In the genomic region with DNA sequence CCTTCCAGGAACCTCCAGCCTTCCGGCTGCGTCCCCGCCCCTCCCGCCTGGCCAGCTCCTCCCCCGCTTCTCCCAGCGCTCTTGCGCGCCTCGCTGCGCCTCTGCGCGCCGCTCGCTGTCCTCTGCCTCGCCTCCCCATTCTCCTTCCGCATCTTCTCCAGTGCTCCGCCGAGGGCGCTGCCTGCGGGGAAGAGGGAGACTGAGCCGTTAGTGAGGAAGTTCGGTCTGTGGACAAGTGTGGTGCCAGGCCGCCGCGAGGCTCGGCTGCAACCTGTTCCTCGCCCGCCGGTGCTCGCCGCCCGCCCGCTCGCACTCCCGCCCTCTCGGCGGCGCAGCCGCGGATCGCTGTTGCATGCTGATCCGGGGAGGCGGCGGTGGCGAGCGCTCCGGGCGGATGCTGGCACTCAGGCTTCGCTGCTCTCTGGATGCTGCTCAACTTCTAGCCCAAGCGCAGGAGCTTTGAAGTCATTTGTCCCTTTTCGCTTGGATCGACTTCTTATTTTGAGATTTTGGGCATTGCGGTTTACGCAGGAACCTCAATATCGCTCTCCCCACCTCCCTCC, we compare ENCODE assay signal across 8 cellular contexts. TPM values are rescaled to one million over a fixed set of nuclear protein-coding genes. Genes with fewer than 3 reads are reported as not detected.
DNase-seq lines count a peak whose midpoint lies in the region; ATAC-seq, FAIRE-seq and TF ChIP-seq lines count a peak whose summit lies in the region.

No MANE protein-coding gene starts in this region.

- ATAC-seq in right lobe of liver (peak; percentile 31 to 50 (median 40)), HepG2 (no peak), HG03159 (IDR thresholded peaks at IDR 0.05; ENCODE audit: unreplicated experiment) (peak; percentile 64), heart right ventricle (peak in 2 of 8 donors; percentile 24 to 29)
- ATAC-seq in activated CD8-positive, alpha-beta T cell treated with anti-CD3 and anti-CD28 coated beads, Interleukin-2, amount 10 ng/mL, durations not matched to agents 7 days and 5 days: peak; percentile 52

- H3K4me1 Mint-ChIP-seq in activated CD8-positive, alpha-beta T cell treated with anti-CD3 and anti-CD28 coated beads, Interleukin-2, amount 10 ng/mL, durations not matched to agents 7 days and 5 days (ENCODE audit: low read depth): peaks cover 9% of the 10 kb centered on the region

- no peak overlapping the region for H3K27ac Mint-ChIP-seq in activated CD8-positive, alpha-beta T cell treated with anti-CD3 and anti-CD28 coated beads, Interleukin-2, amount 10 ng/mL, durations not matched to agents 7 days and 5 days

- DNase-seq in right lobe of liver (peak in 2 of 3 donors; percentile 47 to 66), HepG2 (ENCODE audit: low spot score) (no peak), heart right ventricle (peak in 1 of 2 donors; percentile 20), retina (peak; percentile 89), activated gamma-delta T cell treated with Interleukin-2 at 50 U/mL for 16 hours (no peak), activated gamma-delta T cell (lab: John Stamatoyannopoulos, UW) (no peak)
- peak; percentile 55 for DNase-seq in activated CD8-positive, alpha-beta T cell treated with anti-CD3 and anti-CD28 coated beads, Interleukin-2, amount 10 ng/mL, durations not matched to agents 7 days and 5 days

- H4K20me1 ChIP-seq in HepG2 (ENCODE audit: insufficient read depth, low read length): no peaks in the 10 kb centered on the region

- H3K9me3 Mint-ChIP-seq in activated CD8-positive, alpha-beta T cell treated with anti-CD3 and anti-CD28 coated beads, Interleukin-2, amount 10 ng/mL, durations not matched to agents 7 days and 5 days (ENCODE audit: insufficient read depth): no peaks in the 10 kb centered on the region

- H3K9ac ChIP-seq in HepG2 (ENCODE audit: insufficient read depth, low read depth, low read length): no peak overlapping the region

- no peaks in the 10 kb centered on the region for H3K36me3 ChIP-seq in right lobe of liver
- no peaks in the 10 kb centered on the region for H3K36me3 ChIP-seq in HepG2 (replicated peaks in 1 of 2; ENCODE audit: control insufficient read depth in 1 of 2, insufficient read depth in 2 of 2, low read length in 2 of 2)
- H3K36me3 ChIP-seq in heart right ventricle: no peaks in the 10 kb centered on the region

- no peak for TF ChIP-seq RAD21 in HepG2 (CRISPR knock-in tag; IDR thresholded peaks at IDR 0.05)

- no peak overlapping the region for H3K27ac ChIP-seq in right lobe of liver
- H3K27ac ChIP-seq in HepG2 (ENCODE audit: extremely low read length, insufficient read depth, low read length): no peak overlapping the region
- no peak overlapping the region for H3K27ac ChIP-seq in heart right ventricle

- H2AFZ ChIP-seq in HepG2 (ENCODE audit: low read length): no peak overlapping the region

- FAIRE-seq in HepG2 (lab: Jason Lieb, UNC): no peak

- peaks cover 5 to 14% of the 10 kb centered on the region in 2 donors for H3K27me3 ChIP-seq in right lobe of liver
- H3K27me3 ChIP-seq in HepG2 (ENCODE audit: control insufficient read depth in 1 of 2, insufficient read depth in 2 of 2, low read length in 2 of 2): peaks cover 3 to 53% of the 10 kb centered on the region in 2 experiments; a peak in 3 of 5 replicates
- H3K27me3 ChIP-seq in heart right ventricle: peaks cover 39 to 99% (median 90%) of the 10 kb centered on the region in 7 donors

- TF ChIP-seq CTCF in right lobe of liver (IDR thresholded peaks at IDR 0.05) (no peak), HepG2 (CRISPR knock-in tag; IDR thresholded peaks at IDR 0.05) (no peak), heart right ventricle (IDR thresholded peaks at IDR 0.05) (no peak)

- no peaks in the 10 kb centered on the region for H3K4me1 ChIP-seq in right lobe of liver
- H3K4me1 ChIP-seq in HepG2 (ENCODE audit: insufficient read depth, low read length): no peaks in the 10 kb centered on the region
- peaks cover 3 to 19% (median 14%) of the 10 kb centered on the region in 9 donors for H3K4me1 ChIP-seq in heart right ventricle

- BruUV-seq in HepG2 (replicated peaks; lab: Mats Ljungman, UMichigan): no TSS peak

- 3% methylated on average over 18 of the region's 55 CpGs for WGBS in right lobe of liver (ENCODE audit: insufficient coverage, low coverage, low lambda C conversion rate, missing lambda C conversion rate)
- WGBS in HepG2 (ENCODE audit: low lambda C conversion rate): 60% methylated on average over 29 of the region's 55 CpGs
- WGBS in heart right ventricle, 2 donors: 2 to 3% methylated on average over 54 to 55 of the region's 55 CpGs

- intact Hi-C loops in right lobe of liver (cut with DNase I): loop anchor here in 1 of 2 donors (5.0 kb wide), 1 partner anchor 195 kb away; no protein-coding TSS in a partner anchor
- intact Hi-C loops in HepG2 (cut with micrococcal nuclease; ENCODE audit: unreplicated experiment): no loop called here
- intact Hi-C loops in heart right ventricle (cut with DNase I): loop anchor here in 8 of 10 donors (5.0 to 10.0 kb wide), 7 partner anchors 192 to 592 kb away; a partner anchor contains a TSS

- peak overlapping the region; percentile 44 for H3K4me3 Mint-ChIP-seq in activated CD8-positive, alpha-beta T cell treated with anti-CD3 and anti-CD28 coated beads, Interleukin-2, amount 10 ng/mL, durations not matched to agents 7 days and 5 days

- no peak for TF ChIP-seq EP300 in HepG2 (IDR thresholded peaks at IDR 0.05; ENCODE audit: low read depth in 2 of 2, low read length in 2 of 2)
- TF ChIP-seq EP300 in HepG2 (CRISPR knock-in tag; IDR thresholded peaks at IDR 0.05; ENCODE audit: borderline replicate concordance): no peak

- no peaks in the 10 kb centered on the region for H3K79me2 ChIP-seq in HepG2 (ENCODE audit: insufficient read depth, low read length)

- POLR2A ChIA-PET in HepG2 (lab: Yijun Ruan, JAX): no interaction called here
- POLR2A ChIA-PET in activated CD8-positive, alpha-beta T cell treated with anti-CD3 and anti-CD28 coated beads, Interleukin-2, amount 10 ng/mL, durations not matched to agents 7 days and 5 days (lab: Charles Lee): no interaction called here

- peaks cover 3% of the 10 kb centered on the region for H3K36me3 Mint-ChIP-seq in activated CD8-positive, alpha-beta T cell treated with anti-CD3 and anti-CD28 coated beads, Interleukin-2, amount 10 ng/mL, durations not matched to agents 7 days and 5 days (ENCODE audit: low read depth)

- peaks cover 75% of the 10 kb centered on the region for H3K27me3 Mint-ChIP-seq in activated CD8-positive, alpha-beta T cell treated with anti-CD3 and anti-CD28 coated beads, Interleukin-2, amount 10 ng/mL, durations not matched to agents 7 days and 5 days (ENCODE audit: low read depth)

- H3K9me3 ChIP-seq in right lobe of liver (no peaks in the 10 kb centered on the region), HepG2 (ENCODE audit: low read length) (no peaks in the 10 kb centered on the region), heart right ventricle (no peaks in the 10 kb centered on the region)

- CTCF ChIA-PET in HepG2 (lab: Yijun Ruan, JAX; ENCODE audit: low intra/inter-chr PET ratio, low total read pairs): no interaction called here
- CTCF ChIA-PET in activated CD8-positive, alpha-beta T cell treated with anti-CD3 and anti-CD28 coated beads, Interleukin-2, amount 10 ng/mL, durations not matched to agents 7 days and 5 days (lab: Charles Lee): interaction anchor here (1.3 kb wide), 1 partner anchor 454 kb away, joined by 6 read pairs; no protein-coding TSS in a partner anchor

- H3K4me3 ChIP-seq in right lobe of liver (peak overlapping the region in 1 of 3 donors; percentile 13), HepG2 (replicated peaks in 1 of 3; ENCODE audit: insufficient read depth in 1 of 3, low read depth in 2 of 3, low read length in 3 of 3) (no peak overlapping the region), heart right ventricle (peak overlapping the region in 7 of 10 donors; percentile 5 to 42 (median 21))

- in situ Hi-C loops in HepG2 (cut with HindIII; ENCODE audit: extremely low pct_ligation_motif_present, low pct_unique_long_range_greater_than_20kb): loop anchor here (10.0 kb wide), 1 partner anchor 452 kb away; no protein-coding TSS in a partner anchor

- TF ChIP-seq POLR2A in right lobe of liver (IDR thresholded peaks at IDR 0.05): no peak
- TF ChIP-seq POLR2A in HepG2 (IDR thresholded peaks at IDR 0.05; ENCODE audit: insufficient read depth in 1 of 2, low read depth in 2 of 2, low read length in 2 of 2): no peak

- H3K4me2 ChIP-seq in HepG2 (ENCODE audit: low read depth, low read length): no peak overlapping the region

RNA-seq across cellular contexts. Expression of a gene that starts 0.7 kb away (rescaled TPM):
- total RNA-seq in right lobe of liver: under 1 TPM in 4 of 6 experiments, not detected in 2; 0.05 to 0.09 (median 0.06) TPM
- not detected in 2 replicates for total RNA-seq in HepG2 (2016; rRNA removed; fragmentation: Illumina TruSeq; extraction: Trizol)
- not detected in 2 replicates for total RNA-seq in HepG2 (2016; cell fraction: cytosol; rRNA removed; fragmentation: Illumina TruSeq; extraction: Trizol; ENCODE audit: low read depth)
- not detected in 2 replicates for total RNA-seq in HepG2 (2016; cell fraction: insoluble cytoplasmic fraction; rRNA removed; fragmentation: Illumina TruSeq; extraction: Trizol)
- total RNA-seq in HepG2 (2016; cell fraction: membrane; rRNA removed; fragmentation: Illumina TruSeq; extraction: Trizol): not detected in 2 replicates
- not detected in 2 replicates for total RNA-seq in HepG2 (2016; cell fraction: nucleus; rRNA removed; fragmentation: Illumina TruSeq; extraction: Trizol)
- polyA plus RNA-seq in HepG2 (2011; rRNA removed): not detected in 2 replicates
- not detected in 2 replicates for polyA plus RNA-seq in HepG2 (2011; cell fraction: cytosol; rRNA removed)
- 0.02 TPM in 2 replicates for polyA plus RNA-seq in HepG2 (2011; cell fraction: nucleus; rRNA removed)
- polyA plus RNA-seq in HepG2 (2012): not detected in 2 replicates
- not detected in 2 replicates for polyA plus RNA-seq in HepG2 (2016; cell fraction: cytosol; fragmentation: Illumina TruSeq; extraction: Trizol; ENCODE audit: low read depth)
- polyA plus RNA-seq in HepG2 (2016; cell fraction: insoluble cytoplasmic fraction; fragmentation: Illumina TruSeq; extraction: Trizol; ENCODE audit: low read depth): not detected in 2 replicates
- polyA plus RNA-seq in HepG2 (2016; cell fraction: membrane; fragmentation: Illumina TruSeq; extraction: Trizol; ENCODE audit: low read depth): not detected in 2 replicates
- polyA plus RNA-seq in HepG2 (2016; cell fraction: nucleus; fragmentation: Illumina TruSeq; extraction: Trizol; ENCODE audit: insufficient read depth, low read depth): not detected in 2 replicates
- 0.02 TPM in 1 of 2 replicates, not detected in the other for polyA minus RNA-seq in HepG2 (2011; rRNA and poly(A)+ RNA removed; ENCODE audit: low replicate concordance)
- not detected in 2 replicates for polyA minus RNA-seq in HepG2 (2011; cell fraction: cytosol; rRNA and poly(A)+ RNA removed)
- not detected in 2 replicates for polyA minus RNA-seq in HepG2 (2011; cell fraction: nucleus; rRNA and poly(A)+ RNA removed)
- under 1 TPM in 1 of 2 experiments, not detected in 1; 0.08 TPM for total RNA-seq in activated CD8-positive, alpha-beta T cell treated with anti-CD3 and anti-CD28 coated beads, Interleukin-2, amount 10 ng/mL, durations not matched to agents 7 days and 5 days
- 10 to 100 TPM in 1 of 10 donors, 1 to 10 TPM in 4, under 1 TPM in 5; 0.04 to 21.7 (median 1.3) TPM for total RNA-seq in heart right ventricle
- under 1 TPM; 0.06 to 0.44 TPM for polyA plus RNA-seq in heart right ventricle

Comparison
In these comparisons a context has a peak if more than half of its experiments do, and no peak if none do; other contexts are left out.
1. DNase-seq: peak in right lobe of liver (2 of 3), activated CD8-positive, alpha-beta T cell treated with anti-CD3 and anti-CD28 coated beads, Interleukin-2, amount 10 ng/mL, durations not matched to agents 7 days and 5 days (single experiment) and retina (single experiment); none in HepG2 (single experiment), activated gamma-delta T cell treated with Interleukin-2 at 50 U/mL for 16 hours (single experiment) and activated gamma-delta T cell (single experiment).
2. H3K4me3 ChIP-seq: peak in heart right ventricle (7 of 10); none in HepG2 (0 of 3).